Comparison of ENCODE assay signal across 8 cellular contexts in the genomic region with DNA sequence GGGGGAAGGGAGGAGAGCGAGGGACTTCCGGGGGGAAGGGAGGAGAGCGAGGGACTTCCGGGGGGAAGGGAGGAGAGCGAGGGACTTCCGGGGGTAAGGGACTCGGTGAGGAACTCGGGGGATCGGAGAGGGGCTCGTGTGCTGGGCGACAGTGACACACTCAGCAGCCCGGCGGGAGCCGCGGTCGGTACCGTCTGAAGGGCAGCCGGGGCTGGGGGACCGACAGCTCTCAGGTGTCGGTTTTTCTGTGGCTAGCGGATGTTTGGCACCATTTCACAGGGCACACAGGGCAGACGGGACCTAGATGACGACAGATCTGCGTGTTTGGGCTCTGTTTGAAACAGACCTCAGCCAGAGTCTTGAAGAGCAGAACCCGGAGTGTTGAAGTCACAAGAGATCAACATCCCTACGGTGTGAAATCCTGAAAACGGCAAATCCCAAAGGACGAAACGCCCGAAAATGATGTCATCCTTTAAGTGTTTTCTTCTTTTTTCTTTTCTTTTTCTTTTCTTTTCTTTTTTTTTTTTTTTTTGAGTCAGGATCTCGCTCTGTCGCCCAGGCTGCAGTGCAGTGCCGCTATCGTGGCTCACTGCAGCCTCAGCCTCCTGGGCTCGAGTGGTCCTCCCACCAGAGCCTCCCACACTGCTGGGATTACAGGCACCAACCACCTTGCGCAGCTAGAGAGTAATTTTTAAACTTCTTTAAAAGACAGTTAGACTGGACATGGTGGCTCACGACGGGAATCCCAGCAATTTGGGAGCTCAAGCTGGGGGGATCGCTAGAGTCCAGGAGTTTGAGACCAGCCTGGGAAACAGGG. TPM values are rescaled to one million over a fixed set of nuclear protein-coding genes. Genes with fewer than 3 reads are reported as not detected.
A peak's percentile ranks its signal among the peaks of the same experiment; 100 is the strongest.
DNase-seq lines count a peak whose midpoint lies in the region; ATAC-seq, FAIRE-seq and TF ChIP-seq lines count a peak whose summit lies in the region.

No MANE protein-coding gene starts in this region.

- H3K36me3 ChIP-seq in endocrine pancreas (ENCODE audit: control insufficient read depth, insufficient read depth, low read length): no peaks in the 10 kb centered on the region

- H3K36me3 Mint-ChIP-seq in activated CD8-positive, alpha-beta memory T cell treated with anti-CD3 and anti-CD28 coated beads, Interleukin-2, amount 10 ng/mL, durations not matched to agents 7 days and 5 days: peaks cover 2% of the 10 kb centered on the region
- H3K36me3 Mint-ChIP-seq in mesothelial cell of epicardium: no peaks in the 10 kb centered on the region

- POLR2A ChIA-PET in A549 (lab: Yijun Ruan, JAX): interaction anchor here (0.6 to 1.7 kb wide), 4 partner anchors 24 to 615 kb away, joined by 3 to 6 read pairs (median 4); partner anchors contain the start of gene ZNF778

- H3K27ac Mint-ChIP-seq in activated CD8-positive, alpha-beta memory T cell treated with anti-CD3 and anti-CD28 coated beads, Interleukin-2, amount 10 ng/mL, durations not matched to agents 7 days and 5 days: peak overlapping the region; percentile 97
- H3K27ac Mint-ChIP-seq in mesothelial cell of epicardium: peak overlapping the region; percentile 99

- no peaks in the 10 kb centered on the region for H3K27me3 Mint-ChIP-seq in activated CD8-positive, alpha-beta memory T cell treated with anti-CD3 and anti-CD28 coated beads, Interleukin-2, amount 10 ng/mL, durations not matched to agents 7 days and 5 days
- H3K27me3 Mint-ChIP-seq in mesothelial cell of epicardium (ENCODE audit: low read depth): peaks cover 3% of the 10 kb centered on the region

- H3K4me1 ChIP-seq in A549: no peaks in the 10 kb centered on the region
- no peaks in the 10 kb centered on the region for H3K4me1 ChIP-seq in endocrine pancreas (ENCODE audit: control insufficient read depth, insufficient read depth, low read length)

- TF ChIP-seq CTCF in A549 (IDR thresholded peaks at IDR 0.05): no peak
- TF ChIP-seq CTCF in mesothelial cell of epicardium (IDR thresholded peaks at IDR 0.05; ENCODE audit: unreplicated experiment): no peak

- FAIRE-seq in A549 (lab: Jason Lieb, UNC): no peak

- CTCF ChIA-PET in A549 (lab: Yijun Ruan, JAX): interaction anchor here (1.0 to 2.0 kb wide), 5 partner anchors 11 to 52 kb away, joined by 5 to 10 read pairs (median 6); no protein-coding TSS in a partner anchor
- CTCF ChIA-PET in activated CD8-positive, alpha-beta memory T cell treated with anti-CD3 and anti-CD28 coated beads, Interleukin-2, amount 10 ng/mL, durations not matched to agents 7 days and 5 days (lab: Charles Lee): interaction anchor here (0.8 to 2.3 kb wide), 10 partner anchors 23 to 412 kb away, joined by 3 to 11 read pairs (median 4); partner anchors contain the start of gene ZNF778

- peak overlapping the region; percentile 93 for H3K4me3 Mint-ChIP-seq in activated CD8-positive, alpha-beta memory T cell treated with anti-CD3 and anti-CD28 coated beads, Interleukin-2, amount 10 ng/mL, durations not matched to agents 7 days and 5 days
- H3K4me3 Mint-ChIP-seq in mesothelial cell of epicardium: peak overlapping the region; percentile 92

- no peaks in the 10 kb centered on the region for H3K27me3 ChIP-seq in endocrine pancreas (ENCODE audit: control insufficient read depth, insufficient read depth, low read length)

- peak; percentile 82 to 92 for ATAC-seq in A549
- ATAC-seq in GM18519 (IDR thresholded peaks at IDR 0.05; ENCODE audit: low FRiP score, unreplicated experiment): peak; percentile 58
- ATAC-seq in HG03159 (IDR thresholded peaks at IDR 0.05; ENCODE audit: unreplicated experiment): peak; percentile 58
- peak; percentile 81 for ATAC-seq in activated CD8-positive, alpha-beta memory T cell treated with anti-CD3 and anti-CD28 coated beads, Interleukin-2, amount 10 ng/mL, durations not matched to agents 7 days and 5 days

- DNase-seq in A549 (ENCODE audit: low read depth in 1 of 2, low spot score in 1 of 2) (peak; percentile 80 to 81), mesothelial cell of epicardium (ENCODE audit: low spot score in 2 of 2, unreplicated experiment in 2 of 2) (peak; percentile 49 to 79)
- DNase-seq in NK-92 treated with Interleukin-12 subunit alpha and Interleukin-12 subunit beta, amount 100 ng/mL, for 24 hours (lab: John Stamatoyannopoulos, UW): peak; percentile 61
- DNase-seq in activated CD8-positive, alpha-beta memory T cell treated with anti-CD3 and anti-CD28 coated beads, Interleukin-2, amount 10 ng/mL, durations not matched to agents 7 days and 5 days: peak; percentile 89
- DNase-seq in stimulated activated CD8-positive, alpha-beta memory T cell treated with anti-CD3 and anti-CD28 coated beads, Interleukin-15, amount 100 ng/mL, for 24 hours (ENCODE audit: low read depth): peak; percentile 41

- peak overlapping the region; percentile 82 for H3K4me2 ChIP-seq in A549

- 5% methylated on average over 33 of the region's 39 CpGs for WGBS in A549 (ENCODE audit: missing lambda C conversion rate)

- TF ChIP-seq RAD21 in A549 (conservative IDR thresholded peaks at IDR 0.05 in 1 of 2, IDR thresholded peaks at IDR 0.05 in 1 of 2): no peak

- TF ChIP-seq EP300 in A549 (IDR thresholded peaks at IDR 0.05): no peak

- H3K4me1 Mint-ChIP-seq in activated CD8-positive, alpha-beta memory T cell treated with anti-CD3 and anti-CD28 coated beads, Interleukin-2, amount 10 ng/mL, durations not matched to agents 7 days and 5 days: peaks cover 21% of the 10 kb centered on the region
- peaks cover 10% of the 10 kb centered on the region for H3K4me1 Mint-ChIP-seq in mesothelial cell of epicardium

- peak; percentile 84 for TF ChIP-seq POLR2A in A549 (IDR thresholded peaks at IDR 0.05; ENCODE audit: low read length)

- peak overlapping the region; percentile 94 to 95 for H3K27ac ChIP-seq in A549

- H3K4me3 ChIP-seq in A549 (peak overlapping the region; percentile 74), endocrine pancreas (ENCODE audit: control insufficient read depth, insufficient read depth, low read length) (peak overlapping the region; percentile 88)

- peak overlapping the region; percentile 99 for H3K9ac ChIP-seq in endocrine pancreas (ENCODE audit: control insufficient read depth, insufficient read depth, low read length)

- H3K9me3 Mint-ChIP-seq in activated CD8-positive, alpha-beta memory T cell treated with anti-CD3 and anti-CD28 coated beads, Interleukin-2, amount 10 ng/mL, durations not matched to agents 7 days and 5 days (ENCODE audit: low read depth): peaks cover 3% of the 10 kb centered on the region
- no peaks in the 10 kb centered on the region for H3K9me3 Mint-ChIP-seq in mesothelial cell of epicardium

- H3K9me3 ChIP-seq in A549 (peaks cover 22% of the 10 kb centered on the region), endocrine pancreas (ENCODE audit: control insufficient read depth, low read length) (no peaks in the 10 kb centered on the region)

TF ChIP-seq in A549, 52 proteins besides CTCF, POLR2A, EP300 and RAD21:
- TF ChIP-seq CHD4 (IDR thresholded peaks at IDR 0.05; ENCODE audit: borderline replicate concordance) (no peak), PHF8 (IDR thresholded peaks at IDR 0.05; ENCODE audit: borderline replicate concordance, low read depth) (peak; percentile 79), MAX (IDR thresholded peaks at IDR 0.05) (peak; percentile 76), JUN (IDR thresholded peaks at IDR 0.05) (peak in 1 of 2 experiments; percentile 92; a peak in 3 of 5 replicates), MAZ (IDR thresholded peaks at IDR 0.05; ENCODE audit: borderline replicate concordance, low read depth, low read length) (0 out of 2 replicates have a peak, but pooled peaks have one; percentile 98), NR3C1 (IDR thresholded peaks at IDR 0.05) (no peak), SMC3 (IDR thresholded peaks at IDR 0.05) (peak; percentile 3; the same call in 1 of the 3 replicates), GATA3 (IDR thresholded peaks at IDR 0.05; ENCODE audit: borderline replicate concordance) (0 out of 2 replicates have a peak, but pooled peaks have one; percentile 8)
- TF ChIP-seq, protein P1, sequence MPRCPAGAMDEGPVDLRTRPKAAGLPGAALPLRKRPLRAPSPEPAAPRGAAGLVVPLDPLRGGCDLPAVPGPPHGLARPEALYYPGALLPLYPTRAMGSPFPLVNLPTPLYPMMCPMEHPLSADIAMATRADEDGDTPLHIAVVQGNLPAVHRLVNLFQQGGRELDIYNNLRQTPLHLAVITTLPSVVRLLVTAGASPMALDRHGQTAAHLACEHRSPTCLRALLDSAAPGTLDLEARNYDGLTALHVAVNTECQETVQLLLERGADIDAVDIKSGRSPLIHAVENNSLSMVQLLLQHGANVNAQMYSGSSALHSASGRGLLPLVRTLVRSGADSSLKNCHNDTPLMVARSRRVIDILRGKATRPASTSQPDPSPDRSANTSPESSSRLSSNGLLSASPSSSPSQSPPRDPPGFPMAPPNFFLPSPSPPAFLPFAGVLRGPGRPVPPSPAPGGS (IDR thresholded peaks at IDR 0.05): peak; percentile 86

RNA-seq across cellular contexts. Expression of gene ZNF778, which starts 23.9 kb away (rescaled TPM):
- polyA plus RNA-seq in A549 (2011; rRNA removed): 9.5 and 10.5 TPM in 2 replicates
- polyA plus RNA-seq in A549 (2012; cell fraction: cytosol; rRNA removed): 3.9 and 4.5 TPM in 2 replicates
- 2.6 and 3.2 TPM in 2 replicates for polyA plus RNA-seq in A549 (2012; cell fraction: nucleus; rRNA removed)
- polyA plus RNA-seq in A549 (2017; fragmentation: RNase III; extraction: RNeasy Plus Mini Kit Qiagen cat#74134 plus additional on column Dnase treatment): 5.8 to 7.0 TPM (median 7.0 TPM) in 3 replicates
- polyA minus RNA-seq in A549 (2011; rRNA and poly(A)+ RNA removed): 11.7 and 12.7 TPM in 2 replicates
- 1 to 10 TPM; 8.1 to 9.3 TPM for total RNA-seq in activated CD8-positive, alpha-beta memory T cell treated with anti-CD3 and anti-CD28 coated beads, Interleukin-2, amount 10 ng/mL, durations not matched to agents 7 days and 5 days
- total RNA-seq in mesothelial cell of epicardium: 8.9 to 12.5 TPM (median 10.4 TPM) in 3 replicates

RNA-seq across cellular contexts. Expression of gene SLC22A31, which starts 41.1 kb away (rescaled TPM):
- 0.36 and 0.42 TPM in 2 replicates for polyA plus RNA-seq in A549 (2011; rRNA removed)
- polyA plus RNA-seq in A549 (2012; cell fraction: cytosol; rRNA removed): 0.67 and 1.2 TPM in 2 replicates
- polyA plus RNA-seq in A549 (2012; cell fraction: nucleus; rRNA removed): 15.1 and 16.4 TPM in 2 replicates
- 0.77 to 1.1 TPM (median 0.98 TPM) in 3 replicates for polyA plus RNA-seq in A549 (2017; fragmentation: RNase III; extraction: RNeasy Plus Mini Kit Qiagen cat#74134 plus additional on column Dnase treatment)
- 0.15 TPM in 1 of 2 replicates, not detected in the other for polyA minus RNA-seq in A549 (2011; rRNA and poly(A)+ RNA removed)
- total RNA-seq in activated CD8-positive, alpha-beta memory T cell treated with anti-CD3 and anti-CD28 coated beads, Interleukin-2, amount 10 ng/mL, durations not matched to agents 7 days and 5 days: not detected
- 1.1 to 1.7 TPM (median 1.1 TPM) in 3 replicates for total RNA-seq in mesothelial cell of epicardium

Comparison
In these comparisons a context has a peak if more than half of its experiments do, and no peak if none do; other contexts are left out.
1. Peak in every context shown above with its lines: DNase-seq, ATAC-seq, H3K4me3 ChIP-seq and H3K27ac ChIP-seq.